ENCODE assay signal across 8 cellular contexts in genomic region chr14:100065161-100065871, GRCh38. TPM values are rescaled to one million over a fixed set of nuclear protein-coding genes. Genes with fewer than 3 reads are reported as not detected.
DNase-seq lines count a peak whose midpoint lies in the region; ATAC-seq and TF ChIP-seq lines count a peak whose summit lies in the region.

A gene with protein sequence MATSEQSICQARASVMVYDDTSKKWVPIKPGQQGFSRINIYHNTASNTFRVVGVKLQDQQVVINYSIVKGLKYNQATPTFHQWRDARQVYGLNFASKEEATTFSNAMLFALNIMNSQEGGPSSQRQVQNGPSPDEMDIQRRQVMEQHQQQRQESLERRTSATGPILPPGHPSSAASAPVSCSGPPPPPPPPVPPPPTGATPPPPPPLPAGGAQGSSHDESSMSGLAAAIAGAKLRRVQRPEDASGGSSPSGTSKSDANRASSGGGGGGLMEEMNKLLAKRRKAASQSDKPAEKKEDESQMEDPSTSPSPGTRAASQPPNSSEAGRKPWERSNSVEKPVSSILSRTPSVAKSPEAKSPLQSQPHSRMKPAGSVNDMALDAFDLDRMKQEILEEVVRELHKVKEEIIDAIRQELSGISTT (plus strand): TSS chr14:100065422. CDS start chr14:100065501, 79 bp downstream.

- peaks cover 41% of the 10 kb centered on the region for H3K4me1 ChIP-seq in suprapubic skin

- H3K4me1 Mint-ChIP-seq in natural killer cell treated with Interleukin-12 subunit alpha and Interleukin-12 subunit beta and Interleukin-15 and Interleukin-18, amount 100 ng/mL, for 72 hours (ENCODE audit: low read depth in 2 of 2) = peaks cover 76 to 87% of the 10 kb centered on the region in 2 donors

- H3K36me3 Mint-ChIP-seq in natural killer cell treated with Interleukin-12 subunit alpha and Interleukin-12 subunit beta and Interleukin-15 and Interleukin-18, amount 100 ng/mL, for 72 hours = no peaks in the 10 kb centered on the region

- H3K9me3 ChIP-seq in suprapubic skin = no peaks in the 10 kb centered on the region

- no peak for TF ChIP-seq POLR2A in suprapubic skin (IDR thresholded peaks at IDR 0.05)

- H3K27ac ChIP-seq in coronary artery (peak within 1 kb of the TSS in 1 of 2 donors; percentile 70), suprapubic skin (peak within 1 kb of the TSS; percentile 47)

- TF ChIP-seq EP300 in suprapubic skin (IDR thresholded peaks at IDR 0.05) = no peak

- H3K4me3 ChIP-seq in coronary artery (peak within 1 kb of the TSS; percentile 18), suprapubic skin (peak within 1 kb of the TSS; percentile 16)

- peak; percentile 39 for ATAC-seq in HG03439 (IDR thresholded peaks at IDR 0.05; ENCODE audit: unreplicated experiment)
- peak; percentile 55 to 59 for ATAC-seq in natural killer cell treated with Interleukin-12 subunit alpha and Interleukin-12 subunit beta and Interleukin-15 and Interleukin-18, amount 100 ng/mL, for 72 hours

- WGBS in suprapubic skin = 73% methylated on average over 6 of the region's 6 CpGs

- TF ChIP-seq CTCF in coronary artery (IDR thresholded peaks at IDR 0.05) = no peak
- TF ChIP-seq CTCF in suprapubic skin (IDR thresholded peaks at IDR 0.05) = no peak

- H3K9me3 Mint-ChIP-seq in natural killer cell treated with Interleukin-12 subunit alpha and Interleukin-12 subunit beta and Interleukin-15 and Interleukin-18, amount 100 ng/mL, for 72 hours = no peaks in the 10 kb centered on the region

- DNase-seq in SKM-1 treated with dmso at 0.1 percent for 144 hours (lab: John Stamatoyannopoulos, UW; ENCODE audit: unreplicated experiment) (peak; percentile 23), SKM-1 (lab: John Stamatoyannopoulos, UW; ENCODE audit: unreplicated experiment) (no peak), coronary artery (ENCODE audit: low spot score) (no peak), suprapubic skin (ENCODE audit: low spot score in 2 of 2) (no peak), NCI-H2227 treated with DMSO at 0.1 percent for 48 hours (lab: John Stamatoyannopoulos, UW) (no peak)
- DNase-seq in activated CD4-positive, CD25-positive, alpha-beta regulatory T cell (lab: John Stamatoyannopoulos, UW) = peak; percentile 42 to 78 (median 67)
- DNase-seq in natural killer cell treated with Interleukin-12 subunit alpha and Interleukin-12 subunit beta and Interleukin-15 and Interleukin-18, amount 100 ng/mL, for 72 hours (ENCODE audit: low spot score) = peak; percentile 89

- H3K27ac Mint-ChIP-seq in natural killer cell treated with Interleukin-12 subunit alpha and Interleukin-12 subunit beta and Interleukin-15 and Interleukin-18, amount 100 ng/mL, for 72 hours = peak within 1 kb of the TSS; percentile 93 to 99

- peak within 1 kb of the TSS; percentile 97 for H3K4me3 Mint-ChIP-seq in natural killer cell treated with Interleukin-12 subunit alpha and Interleukin-12 subunit beta and Interleukin-15 and Interleukin-18, amount 100 ng/mL, for 72 hours

- H3K27me3 ChIP-seq in suprapubic skin = no peaks in the 10 kb centered on the region

- H3K27me3 Mint-ChIP-seq in natural killer cell treated with Interleukin-12 subunit alpha and Interleukin-12 subunit beta and Interleukin-15 and Interleukin-18, amount 100 ng/mL, for 72 hours = no peaks in the 10 kb centered on the region

- H3K36me3 ChIP-seq in suprapubic skin = no peaks in the 10 kb centered on the region

RNA-seq across cellular contexts. Expression of the gene that starts here (rescaled TPM):
- total RNA-seq in natural killer cell treated with Interleukin-12 subunit alpha and Interleukin-12 subunit beta and Interleukin-15 and Interleukin-18, amount 100 ng/mL, for 72 hours = 100 to 1,000 TPM; 109 to 232 TPM
- total RNA-seq in suprapubic skin = 10 to 100 TPM; 48.8 to 80.0 (median 61.4) TPM

Comparison
In these comparisons a context has a peak if more than half of its experiments do, and no peak if none do; other contexts are left out.
1. DNase-seq: peak in SKM-1 treated with dmso at 0.1 percent for 144 hours (single experiment), activated CD4-positive, CD25-positive, alpha-beta regulatory T cell (4 of 4) and natural killer cell treated with Interleukin-12 subunit alpha and Interleukin-12 subunit beta and Interleukin-15 and Interleukin-18, amount 100 ng/mL, for 72 hours (single experiment); none in SKM-1 (single experiment), coronary artery (single experiment), suprapubic skin (0 of 2) and NCI-H2227 treated with DMSO at 0.1 percent for 48 hours (single experiment).